In genomic region chr2:42787788-42788477, GRCh38 we compare ENCODE assay signal across 26 cellular contexts. TPM values are rescaled to one million over a fixed set of nuclear protein-coding genes. Genes with fewer than 3 reads are reported as not detected.
DNase-seq lines count a peak whose midpoint lies in the region; ATAC-seq and TF ChIP-seq lines count a peak whose summit lies in the region.
"Had no signal": no experiment of that assay in that cellular context is flagged by ENCODE, and none has a peak within 500 bp of the region (broad histone marks: within the 10 kb centered on the region; RNA-seq: fewer than 3 reads in every experiment).

No MANE protein-coding gene starts in this region.

- H3K4me1 Mint-ChIP-seq in CD8-positive, alpha-beta T cell (ENCODE audit: low read depth): peaks cover 22% of the 10 kb centered on the region
- H3K4me1 Mint-ChIP-seq in immature natural killer cell: peaks cover 19 to 22% of the 10 kb centered on the region in 2 donors

- H3K27ac Mint-ChIP-seq in CD8-positive, alpha-beta T cell: no peak overlapping the region
- H3K27ac Mint-ChIP-seq in immature natural killer cell: peak overlapping the region in 4 of 6 donors; percentile 7 to 62 (median 43)
- H3K27ac Mint-ChIP-seq: activated naive CD4-positive, alpha-beta T cell treated with anti-CD3 and anti-CD28 coated beads for 36 hours; IgD-negative memory B cell; T-helper 17 cell had no signal

- no peak for TF ChIP-seq CTCF in CD8-positive, alpha-beta T cell (IDR thresholded peaks at IDR 0.05)
- TF ChIP-seq CTCF in osteoblast (IDR thresholded peaks at IDR 0.05; ENCODE audit: extremely low read depth, low read depth, low read length): no peak
- TF ChIP-seq CTCF in foreskin fibroblast (IDR thresholded peaks at IDR 0.05; ENCODE audit: low read depth, low read length): no peak

- intact Hi-C loops in CD8-positive, alpha-beta T cell (cut with DNase I, micrococcal nuclease): no loop called here

- H3K9me3 Mint-ChIP-seq in CD8-positive, alpha-beta T cell: no peaks in the 10 kb centered on the region
- H3K9me3 Mint-ChIP-seq in immature natural killer cell: peaks cover 0 to 2% (median 0%) of the 10 kb centered on the region in 6 donors
- H3K9me3 Mint-ChIP-seq: activated naive CD4-positive, alpha-beta T cell treated with anti-CD3 and anti-CD28 coated beads for 36 hours; IgD-negative memory B cell had no signal

- no peaks in the 10 kb centered on the region for H4K20me1 ChIP-seq in osteoblast (ENCODE audit: insufficient read depth, low read length)

- H3K4me2 ChIP-seq in osteoblast (ENCODE audit: insufficient read depth, low read length): no peak overlapping the region
- H3K4me2 ChIP-seq: SK-N-SH had no signal

- H3K36me3 ChIP-seq in CD8-positive, alpha-beta T cell (ENCODE audit: insufficient read depth, low read length): no peaks in the 10 kb centered on the region
- H3K36me3 ChIP-seq in osteoblast (ENCODE audit: insufficient read depth, low read length): no peaks in the 10 kb centered on the region
- H3K36me3 ChIP-seq: brain microvascular endothelial cell, neutrophil had no signal

- no peak for DNase-seq in CD8-positive, alpha-beta T cell
- peak; percentile 45 to 55 (median 52) for DNase-seq in immature natural killer cell
- DNase-seq in osteoblast (ENCODE audit: insufficient read length, low spot score, missing footprints): peak; percentile 22
- DNase-seq in NCI-H2171 (lab: John Stamatoyannopoulos, UW): no peak
- no peak for DNase-seq in Ammon's horn (ENCODE audit: low spot score)
- DNase-seq in foreskin fibroblast: no peak
- DNase-seq: ACHN; activated CD4-positive, alpha-beta T cell treated with anti-CD3 and anti-CD28 coated beads for 1 hour; activated naive CD4-positive, alpha-beta T cell treated with anti-CD3 and anti-CD28 coated beads for 36 hours; amniotic stem cell; brain microvascular endothelial cell; C1 segment of cervical spinal cord; GM23248; mammary epithelial cell; NCI-H1048; NCI-H1694; NCI-H510A treated with DMSO at 0.1 percent for 48 hours; T-helper 17 cell had no signal

- H3K4me3 ChIP-seq in CD8-positive, alpha-beta T cell (ENCODE audit: low read depth, low read length): no peak overlapping the region
- H3K4me3 ChIP-seq in osteoblast (ENCODE audit: insufficient read depth, low read length): no peak overlapping the region
- H3K4me3 ChIP-seq in foreskin fibroblast (ENCODE audit: low read depth in 1 of 2, low read length in 2 of 2): no peak overlapping the region
- H3K4me3 ChIP-seq: GM23248, tibial nerve had no signal

- peaks cover 7% of the 10 kb centered on the region for H3K4me1 ChIP-seq in CD8-positive, alpha-beta T cell (ENCODE audit: insufficient read depth, low read length)
- H3K4me1 ChIP-seq in osteoblast (ENCODE audit: insufficient read depth, low read length): no peaks in the 10 kb centered on the region

- CTCF ChIA-PET in CD8-positive, alpha-beta T cell (lab: Charles Lee): no interaction called here

- peak; percentile 26 for ATAC-seq in CD8-positive, alpha-beta T cell
- ATAC-seq in GM19463 (IDR thresholded peaks at IDR 0.05; ENCODE audit: unreplicated experiment) (peak; percentile 51), HG02571 (IDR thresholded peaks at IDR 0.05; ENCODE audit: unreplicated experiment) (no peak)
- ATAC-seq: T-helper 17 cell had no signal

- peaks cover 5% of the 10 kb centered on the region for H3K27me3 ChIP-seq in CD8-positive, alpha-beta T cell (ENCODE audit: insufficient read depth, low read length)
- peaks cover 10% of the 10 kb centered on the region for H3K27me3 ChIP-seq in osteoblast (ENCODE audit: insufficient read depth, low read length)
- H3K27me3 ChIP-seq: neutrophil, tibial nerve had no signal

- peaks cover 25% of the 10 kb centered on the region for H3K27me3 Mint-ChIP-seq in CD8-positive, alpha-beta T cell (ENCODE audit: low read depth)
- peaks cover 9 to 18% (median 14%) of the 10 kb centered on the region in 3 donors for H3K27me3 Mint-ChIP-seq in immature natural killer cell (ENCODE audit: low read depth in 3 of 3)
- H3K27me3 Mint-ChIP-seq: IgD-negative memory B cell had no signal

- no peak overlapping the region for H3K4me3 Mint-ChIP-seq in CD8-positive, alpha-beta T cell
- peak overlapping the region in 2 of 5 donors; percentile 44 to 62 for H3K4me3 Mint-ChIP-seq in immature natural killer cell
- H3K4me3 Mint-ChIP-seq: activated naive CD4-positive, alpha-beta T cell treated with anti-CD3 and anti-CD28 coated beads for 36 hours; IgD-negative memory B cell; T-helper 17 cell had no signal

- POLR2A ChIA-PET in CD8-positive, alpha-beta T cell (lab: Charles Lee): no interaction called here

- no peak overlapping the region for H2AFZ ChIP-seq in osteoblast (ENCODE audit: low read length)
- H2AFZ ChIP-seq: GM23248 had no signal

- H3K9me3 ChIP-seq in CD8-positive, alpha-beta T cell (ENCODE audit: low read length): no peaks in the 10 kb centered on the region
- H3K9me3 ChIP-seq in osteoblast (ENCODE audit: low read depth, low read length): no peaks in the 10 kb centered on the region
- H3K9me3 ChIP-seq: neutrophil, SK-N-SH, tibial nerve had no signal

- H3K79me2 ChIP-seq in osteoblast (ENCODE audit: insufficient read depth, low read length): no peaks in the 10 kb centered on the region

- no peaks in the 10 kb centered on the region for H3K36me3 Mint-ChIP-seq in CD8-positive, alpha-beta T cell
- H3K36me3 Mint-ChIP-seq in immature natural killer cell: peaks cover 0 to 8% (median 0%) of the 10 kb centered on the region in 3 donors
- H3K36me3 Mint-ChIP-seq: IgD-negative memory B cell had no signal

- H3K27ac ChIP-seq in CD8-positive, alpha-beta T cell (ENCODE audit: low read depth, low read length): no peak overlapping the region
- no peak overlapping the region for H3K27ac ChIP-seq in osteoblast (ENCODE audit: low read depth, low read length)
- H3K27ac ChIP-seq: brain microvascular endothelial cell, GM23248, neutrophil, tibial nerve had no signal

RNA-seq across cellular contexts. Expression of gene HAAO, which starts 4.5 kb away (rescaled TPM):
- total RNA-seq in CD8-positive, alpha-beta T cell: not detected
- under 1 TPM in 1 of 3 donors, not detected in 2; 0.50 TPM for polyA plus RNA-seq in immature natural killer cell
- 0.72 and 1.8 TPM in 2 replicates for total RNA-seq in osteoblast
- total RNA-seq: glomerular endothelial cell, GM23248 had no signal
- polyA plus RNA-seq: mammary epithelial cell, SK-N-SH had no signal

RNA-seq across cellular contexts. Expression of gene OXER1, which starts 24.0 kb away (rescaled TPM):
- total RNA-seq in CD8-positive, alpha-beta T cell: under 1 TPM; 0.25 to 0.30 TPM
- polyA plus RNA-seq in immature natural killer cell: not detected
- 0.29 TPM in 1 of 2 replicates, not detected in the other for total RNA-seq in osteoblast
- total RNA-seq: activated CD8-positive, alpha-beta memory T cell treated with anti-CD3 and anti-CD28 coated beads for 36 hours; glomerular endothelial cell; GM23248 had no signal
- polyA plus RNA-seq: GM23248, mammary epithelial cell, SK-N-SH had no signal

Comparison
In these comparisons a context has a peak if more than half of its experiments do, and no peak if none do; other contexts are left out.
1. DNase-seq: peak in immature natural killer cell (3 of 3) and osteoblast (single experiment); none in CD8-positive, alpha-beta T cell (0 of 7), NCI-H2171 (single experiment), Ammon's horn (single experiment) and foreskin fibroblast (0 of 2).